In genomic region chr1:97920832-97921571, GRCh38 we compare ENCODE assay signal across 8 cellular contexts. TPM values are rescaled to one million over a fixed set of nuclear protein-coding genes. Genes with fewer than 3 reads are reported as not detected.
DNase-seq lines count a peak whose midpoint lies in the region; ATAC-seq, FAIRE-seq and TF ChIP-seq lines count a peak whose summit lies in the region.

DPYD (minus strand) TSS chr1:97921034; CDS start chr1:97920922, 112 bp downstream.

- H3K9ac ChIP-seq in mucosa of rectum (ENCODE audit: low read depth in 1 of 2, low read length in 2 of 2): peak within 1 kb of the TSS; percentile 87 to 90

- no peaks in the 10 kb centered on the region for H3K27me3 ChIP-seq in mucosa of rectum (ENCODE audit: control insufficient read depth in 2 of 2, insufficient read depth in 2 of 2, low read length in 2 of 2)

- ATAC-seq in GM21526 (IDR thresholded peaks at IDR 0.05; ENCODE audit: low FRiP score, unreplicated experiment): peak; percentile 88

- H3K4me3 ChIP-seq in epithelial cell of proximal tubule (ENCODE audit: low read depth, low read length) (peak within 1 kb of the TSS; percentile 87), mucosa of rectum (ENCODE audit: low read length in 2 of 2) (peak within 1 kb of the TSS; percentile 89 to 99)

- H3K9me3 ChIP-seq in mucosa of rectum (ENCODE audit: control insufficient read depth in 2 of 2, low read length in 2 of 2): no peaks in the 10 kb centered on the region

- FAIRE-seq in D721Med (lab: Jason Lieb, UNC): no peak

- TF ChIP-seq CTCF in D721Med (IDR thresholded peaks at IDR 0.05; ENCODE audit: insufficient read depth, missing control alignments) (no peak), epithelial cell of proximal tubule (conservative IDR thresholded peaks at IDR 0.05; ENCODE audit: low read depth, low read length) (no peak)

- no peaks in the 10 kb centered on the region for H3K36me3 ChIP-seq in mucosa of rectum (ENCODE audit: control insufficient read depth in 2 of 2, insufficient read depth in 2 of 2, low read length in 2 of 2)

- DNase-seq in D721Med (ENCODE audit: insufficient read length, low spot score) (peak; percentile 32), HuH-7 (ENCODE audit: low spot score) (peak; percentile 73), OCI-M1 (lab: John Stamatoyannopoulos, UW) (peak; percentile 95), activated T-cell treated with anti-CD3 and anti-CD28 coated beads for 4 hours (peak; percentile 67), epithelial cell of proximal tubule (ENCODE audit: low read depth) (no peak)
- peak; percentile 87 for DNase-seq in stimulated activated CD8-positive, alpha-beta memory T cell treated with anti-CD3 and anti-CD28 coated beads, Interleukin-4, amount 100 ng/mL, for 48 hours

- peak within 1 kb of the TSS; percentile 92 for H3K27ac ChIP-seq in mucosa of rectum (ENCODE audit: low read depth in 2 of 2, low read length in 2 of 2)

- peaks cover 2 to 4% of the 10 kb centered on the region in 2 donors for H3K4me1 ChIP-seq in mucosa of rectum (ENCODE audit: control insufficient read depth in 2 of 2, insufficient read depth in 2 of 2, low read length in 2 of 2)

RNA-seq across cellular contexts. Expression of gene DPYD, which starts in this region (rescaled TPM):
- 2.9 and 5.1 TPM in 2 replicates for total RNA-seq in epithelial cell of proximal tubule
